ENCODE assay signal across 18 cellular contexts in genomic region chr3:76866729-76867461, GRCh38.
A peak's percentile ranks its signal among the peaks of the same experiment; 100 is the strongest.
DNase-seq lines count a peak whose midpoint lies in the region; ATAC-seq lines count a peak whose summit lies in the region.
"Had no signal": no experiment of that assay in that cellular context is flagged by ENCODE, and none has a peak within 500 bp of the region (broad histone marks: within the 10 kb centered on the region; RNA-seq: fewer than 3 reads in every experiment).

No MANE protein-coding gene starts in this region.

- DNase-seq in NCI-H524 treated with DMSO at 0.1 percent for 48 hours (lab: John Stamatoyannopoulos, UW) (peak; percentile 95), glomerular visceral epithelial cell (ENCODE audit: extremely low spot score) (no peak), NCI-H526 treated with DMSO at 0.1 percent for 48 hours (lab: John Stamatoyannopoulos, UW) (no peak)
- no peak for DNase-seq in naive thymus-derived CD8-positive, alpha-beta T cell
- DNase-seq in activated CD4-positive, alpha-beta memory T cell treated with anti-CD3 and anti-CD28 coated beads for 36 hours: no peak
- DNase-seq: activated CD4-positive, alpha-beta T cell treated with anti-CD3 and anti-CD28 coated beads for 48 hours; activated naive CD8-positive, alpha-beta T cell treated with anti-CD3 and anti-CD28 coated beads for 36 hours; COR-L47; effector CD8-positive, alpha-beta T cell; H9; MG63; right cardiac atrium; SHP77; uterus had no signal

- no peak overlapping the region for H3K27ac Mint-ChIP-seq in naive thymus-derived CD8-positive, alpha-beta T cell
- H3K27ac Mint-ChIP-seq in activated CD4-positive, alpha-beta memory T cell treated with anti-CD3 and anti-CD28 coated beads for 36 hours: no peak overlapping the region
- H3K27ac Mint-ChIP-seq: activated naive CD8-positive, alpha-beta T cell treated with anti-CD3 and anti-CD28 coated beads for 36 hours; H9; mesothelial cell of epicardium had no signal

- no peaks in the 10 kb centered on the region for H3K4me1 Mint-ChIP-seq in naive thymus-derived CD8-positive, alpha-beta T cell
- no peaks in the 10 kb centered on the region for H3K4me1 Mint-ChIP-seq in activated CD4-positive, alpha-beta memory T cell treated with anti-CD3 and anti-CD28 coated beads for 36 hours (ENCODE audit: low read depth)
- H3K4me1 Mint-ChIP-seq: activated naive CD8-positive, alpha-beta T cell treated with anti-CD3 and anti-CD28 coated beads for 36 hours; H9 had no signal

- POLR2A ChIA-PET in naive thymus-derived CD8-positive, alpha-beta T cell (lab: Charles Lee): no interaction called here
- POLR2A ChIA-PET in activated CD4-positive, alpha-beta memory T cell treated with anti-CD3 and anti-CD28 coated beads for 36 hours (lab: Charles Lee): no interaction called here

- H3K36me3 Mint-ChIP-seq in naive thymus-derived CD8-positive, alpha-beta T cell: no peaks in the 10 kb centered on the region
- no peaks in the 10 kb centered on the region for H3K36me3 Mint-ChIP-seq in activated CD4-positive, alpha-beta memory T cell treated with anti-CD3 and anti-CD28 coated beads for 36 hours
- H3K36me3 Mint-ChIP-seq: activated naive CD8-positive, alpha-beta T cell treated with anti-CD3 and anti-CD28 coated beads for 36 hours; mesothelial cell of epicardium had no signal

- no peaks in the 10 kb centered on the region for H3K27me3 Mint-ChIP-seq in naive thymus-derived CD8-positive, alpha-beta T cell
- H3K27me3 Mint-ChIP-seq in activated CD4-positive, alpha-beta memory T cell treated with anti-CD3 and anti-CD28 coated beads for 36 hours: no peaks in the 10 kb centered on the region
- H3K27me3 Mint-ChIP-seq: activated naive CD8-positive, alpha-beta T cell treated with anti-CD3 and anti-CD28 coated beads for 36 hours had no signal

- CTCF ChIA-PET in activated CD4-positive, alpha-beta memory T cell treated with anti-CD3 and anti-CD28 coated beads for 36 hours (lab: Charles Lee): no interaction called here

- intact Hi-C loops in activated CD4-positive, alpha-beta memory T cell treated with anti-CD3 and anti-CD28 coated beads for 36 hours (cut with micrococcal nuclease): no loop called here

- H3K9me3 Mint-ChIP-seq in naive thymus-derived CD8-positive, alpha-beta T cell: peaks cover 0 to 25% (median 8%) of the 10 kb centered on the region in 9 donors
- peaks cover 18% of the 10 kb centered on the region for H3K9me3 Mint-ChIP-seq in activated CD4-positive, alpha-beta memory T cell treated with anti-CD3 and anti-CD28 coated beads for 36 hours
- H3K9me3 Mint-ChIP-seq: H9, mesothelial cell of epicardium had no signal

- ATAC-seq in GM18867 (IDR thresholded peaks at IDR 0.05; ENCODE audit: unreplicated experiment): peak; percentile 83
- peak; percentile 52 for ATAC-seq in GM21515 (IDR thresholded peaks at IDR 0.05; ENCODE audit: unreplicated experiment)
- ATAC-seq in HG03108 (IDR thresholded peaks at IDR 0.05; ENCODE audit: unreplicated experiment): peak; percentile 65
- no peak for ATAC-seq in naive thymus-derived CD8-positive, alpha-beta T cell
- ATAC-seq: right cardiac atrium had no signal

- H3K4me3 Mint-ChIP-seq in naive thymus-derived CD8-positive, alpha-beta T cell: no peak overlapping the region
- H3K4me3 Mint-ChIP-seq in activated CD4-positive, alpha-beta memory T cell treated with anti-CD3 and anti-CD28 coated beads for 36 hours: no peak overlapping the region
- H3K4me3 Mint-ChIP-seq: activated naive CD8-positive, alpha-beta T cell treated with anti-CD3 and anti-CD28 coated beads for 36 hours; H9; mesothelial cell of epicardium had no signal

Comparison
In these comparisons a context has a peak if more than half of its experiments do, and no peak if none do; other contexts are left out.
1. ATAC-seq: peak in GM18867 (single experiment), GM21515 (single experiment) and HG03108 (single experiment); none in naive thymus-derived CD8-positive, alpha-beta T cell (0 of 2).